Comparison of ENCODE assay signal across 17 cellular contexts in genomic region chr6:153814136-153814535, GRCh38.
DNase-seq lines count a peak whose midpoint lies in the region; ATAC-seq and TF ChIP-seq lines count a peak whose summit lies in the region.
"Had no signal": no experiment of that assay in that cellular context is flagged by ENCODE, and none has a peak within 500 bp of the region (broad histone marks: within the 10 kb centered on the region; RNA-seq: fewer than 3 reads in every experiment).

No MANE protein-coding gene starts in this region.

- no peaks in the 10 kb centered on the region for H3K9me3 ChIP-seq in NT2/D1 (ENCODE audit: insufficient read depth, low read length)
- H3K9me3 ChIP-seq in ascending aorta, result peaks cover 7% of the 10 kb centered on the region in 2 donors
- H3K9me3 ChIP-seq: prostate gland had no signal

- in situ Hi-C loops in ACHN (cut with HindIII; ENCODE audit: low pct_ligation_motif_present, low pct_unique_long_range_greater_than_20kb, low sequenced_read_pairs), result no loop called here

- H3K27me3 ChIP-seq in NT2/D1 (ENCODE audit: insufficient read depth, insufficient read length), result no peaks in the 10 kb centered on the region
- H3K27me3 ChIP-seq in ascending aorta, result no peaks in the 10 kb centered on the region

- H3K36me3 ChIP-seq in NT2/D1 (ENCODE audit: insufficient read depth, insufficient read length, low read length), result no peaks in the 10 kb centered on the region
- no peaks in the 10 kb centered on the region for H3K36me3 ChIP-seq in ascending aorta
- H3K36me3 ChIP-seq: prostate gland had no signal

- DNase-seq in ACHN (peak; percentile 1), NT2/D1 (ENCODE audit: low read depth, low spot score) (peak; percentile 47), epithelial cell of esophagus (ENCODE audit: low read depth) (peak; percentile 8), putamen (ENCODE audit: low spot score) (no peak), ascending aorta (ENCODE audit: low spot score in 2 of 2) (no peak), NCI-H146 (lab: John Stamatoyannopoulos, UW) (no peak)
- DNase-seq: activated CD8-positive, alpha-beta T cell treated with anti-CD3 and anti-CD28 coated beads for 36 hours; activated naive CD8-positive, alpha-beta T cell treated with anti-CD3 and anti-CD28 coated beads for 36 hours; activated T-cell treated with anti-CD3 and anti-CD28 coated beads, Interleukin-2, amount 50 U/mL, for 72 hours; foreskin melanocyte; NCI-H1417 treated with DMSO at 0.1 percent for 48 hours; NCI-H226; stimulated activated naive CD4-positive, alpha-beta T cell had no signal

- H3K4me1 ChIP-seq in NT2/D1 (ENCODE audit: insufficient read depth, insufficient read length) (no peaks in the 10 kb centered on the region), ascending aorta (no peaks in the 10 kb centered on the region)
- H3K4me1 ChIP-seq: prostate gland had no signal

- intact Hi-C loops in ascending aorta (cut with DNase I), result no loop called here

- no peak overlapping the region for H3K9ac ChIP-seq in NT2/D1 (ENCODE audit: insufficient read length, low read depth)

- ATAC-seq in HG02981 (IDR thresholded peaks at IDR 0.05; ENCODE audit: unreplicated experiment), result no peak
- ATAC-seq: activated CD8-positive, alpha-beta T cell treated with anti-CD3 and anti-CD28 coated beads for 36 hours; activated T-cell treated with anti-CD3 and anti-CD28 coated beads, Interleukin-2, amount 50 U/mL, for 72 hours; K562 had no signal

- H3K4me3 ChIP-seq in NT2/D1 (ENCODE audit: insufficient read length, low read depth) (no peak overlapping the region), epithelial cell of esophagus (ENCODE audit: low read length) (no peak overlapping the region), ascending aorta (no peak overlapping the region)
- H3K4me3 ChIP-seq: K562, prostate gland had no signal

- TF ChIP-seq CTCF in GM12874 (IDR thresholded peaks at IDR 0.05; ENCODE audit: insufficient read depth, low read depth, low read length) (peak; percentile 38; the same call in 1 of the 2 replicates), epithelial cell of esophagus (IDR thresholded peaks at IDR 0.05; ENCODE audit: insufficient read depth, low read depth, low read length, missing control alignments) (no peak), ascending aorta (IDR thresholded peaks at IDR 0.05) (no peak)

- no peak overlapping the region for H3K27ac ChIP-seq in ascending aorta
- H3K27ac ChIP-seq: prostate gland had no signal

Comparison
In these comparisons a context has a peak if more than half of its experiments do, and no peak if none do; other contexts are left out.
1. DNase-seq: peak in ACHN (single experiment), NT2/D1 (single experiment) and epithelial cell of esophagus (single experiment); none in putamen (single experiment), ascending aorta (0 of 2) and NCI-H146 (single experiment).